13 cellular contexts compared by ENCODE assay signal in genomic region chr7:47479821-47480575, GRCh38.
DNase-seq lines count a peak whose midpoint lies in the region; ATAC-seq, FAIRE-seq and TF ChIP-seq lines count a peak whose summit lies in the region.
"Had no signal": no experiment of that assay in that cellular context is flagged by ENCODE, and none has a peak within 500 bp of the region (broad histone marks: within the 10 kb centered on the region; RNA-seq: fewer than 3 reads in every experiment).

No MANE protein-coding gene starts in this region.

- WGBS in adrenal gland, 4 donors: 85 to 90% (median 88%) methylated on average over 8 to 12 of the region's 12 CpGs
- WGBS in neuronal stem cell (ENCODE audit: extremely low coverage in 2 of 2, insufficient read length in 2 of 2, insufficient replicate concordance in 1 of 2), 2 donors: no CpG with 5 or more reads among the region's 12 CpGs
- 71 to 77% (median 72%) methylated on average over 12 of the region's 12 CpGs for WGBS in small intestine, 3 donors

- H2AFZ ChIP-seq in neuronal stem cell (ENCODE audit: low read length): no peak overlapping the region

- no peak for ATAC-seq in GM19328 (IDR thresholded peaks at IDR 0.05; ENCODE audit: unreplicated experiment)
- ATAC-seq: activated T-cell treated with anti-CD3 and anti-CD28 coated beads, Interleukin-2, amount 50 U/mL, for 72 hours; HCT116 had no signal

- POLR2A ChIA-PET in HEK293 (lab: Yijun Ruan, JAX): interaction anchor here (0.6 kb wide), 2 partner anchors 152 to 205 kb away, joined by 3 read pairs; no protein-coding TSS in a partner anchor

- H4K8ac ChIP-seq in neuronal stem cell (ENCODE audit: low read depth, low read length): no peak overlapping the region

- peak overlapping the region; percentile 87 for H2BK15ac ChIP-seq in neuronal stem cell (ENCODE audit: low read length)

- H2BK120ac ChIP-seq in neuronal stem cell (ENCODE audit: low read depth, low read length): no peak overlapping the region

- CTCF ChIA-PET in HEK293 (lab: Yijun Ruan, JAX): interaction anchor here (0.7 kb wide), 1 partner anchor 72 kb away, joined by 3 read pairs; no protein-coding TSS in a partner anchor

- no peak overlapping the region for H3K14ac ChIP-seq in neuronal stem cell (ENCODE audit: low read length)

- H3K27me3 ChIP-seq in adrenal gland (no peaks in the 10 kb centered on the region), neuronal stem cell (ENCODE audit: control insufficient read depth in 3 of 3, insufficient read depth in 3 of 3, low read depth in 1 of 3, low read length in 3 of 3) (no peaks in the 10 kb centered on the region), small intestine (ENCODE audit: control insufficient read depth in 2 of 2, insufficient read depth in 2 of 2, low read length in 2 of 2) (no peaks in the 10 kb centered on the region)
- H3K27me3 ChIP-seq: breast epithelium had no signal

- peaks cover 25% of the 10 kb centered on the region for H3K79me1 ChIP-seq in neuronal stem cell (ENCODE audit: low read depth, low read length)

- H2AK5ac ChIP-seq in neuronal stem cell (ENCODE audit: low read depth, low read length): peak overlapping the region; percentile 90

- H2BK5ac ChIP-seq in neuronal stem cell (ENCODE audit: low read length): no peak overlapping the region

- H3K27ac ChIP-seq in HEK293 (ENCODE audit: extremely low read depth, low read depth, low read length) (no peak overlapping the region), adrenal gland (peak overlapping the region in 4 of 5 donors; percentile 23 to 96 (median 92)), neuronal stem cell (replicated peaks; ENCODE audit: low read length) (peak overlapping the region; percentile 38), small intestine (ENCODE audit: low read depth in 1 of 2, low read length in 1 of 2) (peak overlapping the region in 1 of 2 donors; percentile 79)
- H3K27ac ChIP-seq: epithelial cell of prostate had no signal

- peak overlapping the region; percentile 82 for H3K18ac ChIP-seq in neuronal stem cell (ENCODE audit: low read length)

- H3K4ac ChIP-seq in neuronal stem cell (ENCODE audit: low read length): no peak overlapping the region

- peak overlapping the region; percentile 43 for H2BK12ac ChIP-seq in neuronal stem cell (ENCODE audit: low read length)

- H4K91ac ChIP-seq in neuronal stem cell (ENCODE audit: low read depth, low read length, poor library complexity): no peak overlapping the region

- H3K4me3 ChIP-seq in HEK293 (ENCODE audit: low read depth, low read length) (no peak overlapping the region), adrenal gland (no peak overlapping the region), neuronal stem cell (ENCODE audit: low read length in 2 of 2) (no peak overlapping the region), small intestine (ENCODE audit: low read depth in 1 of 2, low read length in 2 of 2) (no peak overlapping the region)
- H3K4me3 ChIP-seq: breast epithelium had no signal

- no peak for TF ChIP-seq CTCF in HEK293 (tag by site-specific recombination; IDR thresholded peaks at IDR 0.05)
- TF ChIP-seq CTCF in adrenal gland (IDR thresholded peaks at IDR 0.05): no peak

- H3K4me1 ChIP-seq in HEK293 (ENCODE audit: control insufficient read depth, insufficient read depth, low read length): peaks cover 13% of the 10 kb centered on the region
- H3K4me1 ChIP-seq in adrenal gland (replicated peaks in 1 of 2): peaks cover 57 to 89% of the 10 kb centered on the region in 2 donors
- H3K4me1 ChIP-seq in neuronal stem cell (ENCODE audit: control insufficient read depth in 2 of 2, insufficient read depth in 1 of 2, low read depth in 1 of 2, low read length in 2 of 2): peaks cover 20 to 48% of the 10 kb centered on the region in 2 donors
- H3K4me1 ChIP-seq in small intestine (ENCODE audit: control insufficient read depth in 2 of 2, insufficient read depth in 1 of 2, low read depth in 1 of 2, low read length in 1 of 2): peaks cover 6 to 17% of the 10 kb centered on the region in 2 donors

- intact Hi-C loops in adrenal gland (cut with DNase I): loop anchor here in 1 of 2 donors (10.0 kb wide), 1 partner anchor 95 kb away; no protein-coding TSS in a partner anchor

- H3K36me3 ChIP-seq in HEK293 (ENCODE audit: control insufficient read depth in 2 of 2, insufficient read depth in 1 of 2, low read length in 2 of 2): no peaks in the 10 kb centered on the region
- no peaks in the 10 kb centered on the region for H3K36me3 ChIP-seq in adrenal gland (replicated peaks in 1 of 2)
- H3K36me3 ChIP-seq in neuronal stem cell (replicated peaks in 1 of 2; ENCODE audit: control insufficient read depth in 2 of 2, insufficient read depth in 2 of 2, low read length in 2 of 2): peaks cover 0 to 3% of the 10 kb centered on the region in 2 donors
- no peaks in the 10 kb centered on the region for H3K36me3 ChIP-seq in small intestine (ENCODE audit: control insufficient read depth in 2 of 2, insufficient read depth in 2 of 2, low read length in 2 of 2)
- H3K36me3 ChIP-seq: breast epithelium had no signal

- no peak overlapping the region for H3K23ac ChIP-seq in neuronal stem cell (ENCODE audit: low read depth, low read length, poor library complexity)

- TF ChIP-seq POLR2A in adrenal gland (IDR thresholded peaks at IDR 0.05): no peak

- peak overlapping the region; percentile 18 for H3K9ac ChIP-seq in neuronal stem cell (ENCODE audit: low read depth, low read length, poor library complexity)

- DNase-seq in COR-L47 (lab: John Stamatoyannopoulos, UW) (peak; percentile 83), adrenal gland (no peak), neuronal stem cell (ENCODE audit: low spot score) (no peak), mucosa of gallbladder (ENCODE audit: low spot score) (no peak), small intestine (no peak), NCI-H524 (lab: John Stamatoyannopoulos, UW) (no peak)
- DNase-seq: activated T-cell treated with anti-CD3 and anti-CD28 coated beads, Interleukin-2, amount 50 U/mL, for 72 hours; SHP77 had no signal

- no peak for FAIRE-seq in small intestine (lab: Jason Lieb, UNC)

- no peak overlapping the region for H3K4me2 ChIP-seq in neuronal stem cell (ENCODE audit: insufficient read depth, low read length, poor library complexity, severe bottlenecking)

- H3K9me3 ChIP-seq in HEK293 (ENCODE audit: control insufficient read depth, insufficient read depth, low read depth, low read length) (no peaks in the 10 kb centered on the region), adrenal gland (replicated peaks in 1 of 3) (no peaks in the 10 kb centered on the region), neuronal stem cell (replicated peaks in 1 of 2; ENCODE audit: control insufficient read depth in 2 of 2, insufficient read depth in 1 of 2, low read depth in 1 of 2, low read length in 2 of 2) (peaks cover 2 to 7% of the 10 kb centered on the region in 2 donors), small intestine (ENCODE audit: control insufficient read depth, low read depth) (no peaks in the 10 kb centered on the region)
- H3K9me3 ChIP-seq: breast epithelium had no signal

TF ChIP-seq in HEK293, 187 proteins besides CTCF, POLR2A, EP300 and RAD21:
- TF ChIP-seq HOXC10 (CRISPR knock-in tag; IDR thresholded peaks at IDR 0.05) (no peak), ZNF623 (tag by site-specific recombination; IDR thresholded peaks at IDR 0.05) (no peak), ZNF302 (tag by site-specific recombination; IDR thresholded peaks at IDR 0.05; ENCODE audit: low read depth) (no peak), ZIC2 (tag by site-specific recombination; IDR thresholded peaks at IDR 0.05) (0 out of 2 replicates have a peak, but pooled peaks have one; percentile 34), ZNF138 (tag by site-specific recombination; IDR thresholded peaks at IDR 0.05; ENCODE audit: borderline replicate concordance) (no peak), ZSCAN4 (tag by site-specific recombination; IDR thresholded peaks at IDR 0.05) (no peak), HOXD13 (CRISPR knock-in tag; IDR thresholded peaks at IDR 0.05; ENCODE audit: borderline replicate concordance) (no peak), ZBTB17 (tag by site-specific recombination; IDR thresholded peaks at IDR 0.05) (no peak), ZNF404 (tag by site-specific recombination; IDR thresholded peaks at IDR 0.05) (no peak), ZNF501 (tag by site-specific recombination; IDR thresholded peaks at IDR 0.05) (no peak), GLIS1 (tag by site-specific recombination; IDR thresholded peaks at IDR 0.05) (peak; percentile 69)
